In genomic region chr18:37986665-37987064, GRCh38 we compare ENCODE assay signal across 35 cellular contexts.
"Had no signal": no experiment of that assay in that cellular context is flagged by ENCODE, and none has a peak within 500 bp of the region (broad histone marks: within the 10 kb centered on the region; RNA-seq: fewer than 3 reads in every experiment).

No MANE protein-coding gene starts in this region.

- H3K4me1 Mint-ChIP-seq: activated B cell treated with CpG ODN at 0.5 μM for 24 hours; activated naive CD8-positive, alpha-beta T cell treated with anti-CD3 and anti-CD28 coated beads, Interleukin-2, amount 50 U/mL, for 24 hours; T-cell; T-helper 17 cell had no signal

- H3K4me3 ChIP-seq: Peyer's patch, SJSA1 had no signal

- H3K27me3 Mint-ChIP-seq: activated B cell treated with CpG ODN at 0.5 μM for 24 hours; activated CD4-positive, alpha-beta memory T cell treated with anti-CD3 and anti-CD28 coated beads for 36 hours; activated naive CD8-positive, alpha-beta T cell treated with anti-CD3 and anti-CD28 coated beads, Interleukin-2, amount 50 U/mL, for 24 hours; T-cell; T-helper 17 cell had no signal

- H3K27me3 ChIP-seq: Peyer's patch, SJSA1 had no signal

- H3K4me1 ChIP-seq: Peyer's patch, SJSA1 had no signal

- H3K4me2 ChIP-seq: SK-N-SH had no signal

- H3K27ac Mint-ChIP-seq: activated B cell treated with CpG ODN at 0.5 μM for 24 hours; activated CD4-positive, alpha-beta memory T cell treated with anti-CD3 and anti-CD28 coated beads for 36 hours; activated naive CD4-positive, alpha-beta T cell treated with anti-CD3 and anti-CD28 coated beads for 36 hours; activated naive CD4-positive, alpha-beta T cell treated with anti-CD3 and anti-CD28 coated beads, Interleukin-2, amount 50 U/mL, for 72 hours; activated naive CD8-positive, alpha-beta T cell treated with anti-CD3 and anti-CD28 coated beads, Interleukin-2, amount 50 U/mL, for 24 hours; activated T-helper 1 cell treated with anti-CD3 and anti-CD28 coated beads, Interleukin-12 subunit alpha, Interleukin-12 subunit beta, Interleukin-2, Interleukin-4 antibody, amounts not matched to agents 30 ng/mL and 10 ng/mL and 1 ng/mL, durations not matched to agents 14 hours and 24 hours and 36 hours; brain; T-cell; T-helper 17 cell had no signal

- H3K4me3 Mint-ChIP-seq: activated B cell treated with CpG ODN at 0.5 μM for 24 hours; activated CD4-positive, alpha-beta memory T cell treated with anti-CD3 and anti-CD28 coated beads for 36 hours; activated naive CD4-positive, alpha-beta T cell treated with anti-CD3 and anti-CD28 coated beads for 36 hours; activated naive CD8-positive, alpha-beta T cell treated with anti-CD3 and anti-CD28 coated beads, Interleukin-2, amount 50 U/mL, for 24 hours; activated T-cell treated with anti-CD3 and anti-CD28 coated beads, Interleukin-2, amount 50 U/mL, for 4 hours; activated T-helper 1 cell treated with anti-CD3 and anti-CD28 coated beads, Interleukin-12 subunit alpha, Interleukin-12 subunit beta, Interleukin-2, Interleukin-4 antibody, amounts not matched to agents 30 ng/mL and 10 ng/mL and 1 ng/mL, durations not matched to agents 14 hours and 24 hours and 36 hours; brain; T-cell; T-helper 17 cell had no signal

- H3K36me3 ChIP-seq: Peyer's patch, SJSA1 had no signal

- H3K9me3 ChIP-seq: Peyer's patch, SK-N-SH had no signal

- H3K9ac ChIP-seq: SK-N-SH had no signal

- H3K36me3 Mint-ChIP-seq: activated CD4-positive, alpha-beta memory T cell treated with anti-CD3 and anti-CD28 coated beads for 36 hours; activated naive CD4-positive, alpha-beta T cell treated with anti-CD3 and anti-CD28 coated beads, Interleukin-2, amount 50 U/mL, for 72 hours; brain; T-cell had no signal

- DNase-seq: activated B cell treated with CpG ODN at 0.5 μM for 24 hours; activated CD4-positive, alpha-beta memory T cell treated with anti-CD3 and anti-CD28 coated beads for 36 hours; activated CD4-positive, alpha-beta T cell treated with anti-CD3 and anti-CD28 coated beads for 4 hours; activated CD4-positive, alpha-beta T cell treated with anti-CD3 and anti-CD28 coated beads, Interleukin-2, amount 50 U/mL, for 1 hour; activated CD4-positive, CD25-positive, alpha-beta regulatory T cell treated with anti-CD3 and anti-CD28 coated beads, Interleukin-2, amount 50 U/mL, for 72 hours; activated CD8-positive, alpha-beta memory T cell treated with anti-CD3 and anti-CD28 coated beads, Interleukin-2, amount 50 U/mL, for 4 hours; activated gamma-delta T cell treated with Interleukin-2 at 50 U/mL for 16 hours; activated naive CD4-positive, alpha-beta T cell treated with anti-CD3 and anti-CD28 coated beads for 36 hours; activated naive CD8-positive, alpha-beta T cell treated with anti-CD3 and anti-CD28 coated beads, Interleukin-2, amount 50 U/mL, for 24 hours; activated T-cell treated with anti-CD3 and anti-CD28 coated beads for 4 hours; activated T-cell treated with anti-CD3 and anti-CD28 coated beads, Interleukin-2, amount 50 U/mL, for 4 hours; anterior cingulate cortex; central memory CD4-positive, alpha-beta T cell; NCI-H1092 treated with DMSO at 0.1 percent for 48 hours; NCI-H146; NCI-H187; NCI-H2029 treated with DMSO at 0.1 percent for 48 hours; NCI-H345; NCI-H510A; NCI-H526 treated with DMSO at 0.1 percent for 48 hours; NCI-H82; NK-92 treated with Interleukin-12 subunit alpha and Interleukin-12 subunit beta, amount 100 ng/mL, for 24 hours; PC-3; Peyer's patch; RPMI8226; SHP77 treated with DMSO at 0.1 percent for 48 hours; SK-N-SH; T-cell; T-helper 17 cell; T-helper 9 cell had no signal

- H3K27ac ChIP-seq: Peyer's patch, SJSA1, VCaP had no signal

- H3K9me3 Mint-ChIP-seq: activated CD4-positive, alpha-beta memory T cell treated with anti-CD3 and anti-CD28 coated beads for 36 hours; activated naive CD4-positive, alpha-beta T cell treated with anti-CD3 and anti-CD28 coated beads for 36 hours; activated naive CD8-positive, alpha-beta T cell treated with anti-CD3 and anti-CD28 coated beads, Interleukin-2, amount 50 U/mL, for 24 hours; activated T-helper 1 cell treated with anti-CD3 and anti-CD28 coated beads, Interleukin-12 subunit alpha, Interleukin-12 subunit beta, Interleukin-2, Interleukin-4 antibody, amounts not matched to agents 30 ng/mL and 10 ng/mL and 1 ng/mL, durations not matched to agents 14 hours and 24 hours and 36 hours; brain had no signal
